Comparison of ENCODE assay signal across 15 cellular contexts in the genomic region with DNA sequence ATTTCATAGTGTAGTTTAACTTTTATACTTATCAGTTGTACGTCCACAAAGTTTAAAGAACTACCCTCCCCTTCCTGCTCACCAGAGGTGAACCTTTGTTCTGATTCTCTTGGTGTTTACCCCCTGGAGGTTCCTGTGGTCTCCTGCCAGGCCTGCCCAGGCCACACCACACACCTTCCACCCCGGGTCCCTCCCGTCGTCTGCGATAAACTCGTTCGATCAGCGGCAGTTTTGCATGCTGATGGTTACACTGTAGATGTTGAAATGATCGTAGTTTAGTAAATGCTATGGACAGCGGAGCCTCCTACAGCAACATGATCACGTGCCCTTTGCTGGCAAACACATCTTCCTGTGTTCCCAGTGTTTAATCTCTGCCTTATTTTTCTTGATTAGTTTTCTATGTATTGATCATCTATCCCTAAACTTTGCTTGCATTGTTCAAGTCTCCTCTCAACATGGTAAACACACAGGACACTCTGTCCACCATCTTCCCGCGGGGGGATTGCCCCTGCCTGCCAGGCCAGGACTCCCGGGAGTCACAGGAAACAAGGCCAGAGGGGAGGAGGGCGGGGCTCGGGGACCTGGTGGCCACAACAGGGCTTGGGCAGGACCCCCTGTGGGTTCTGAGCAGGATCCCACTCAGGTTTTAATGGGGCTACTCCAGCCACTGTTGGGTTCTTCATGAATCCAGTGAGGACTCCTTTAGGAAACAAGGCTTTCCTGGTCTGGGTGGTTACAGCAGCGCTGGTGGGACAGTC. TPM values are rescaled to one million over a fixed set of nuclear protein-coding genes. Genes with fewer than 3 reads are reported as not detected.
DNase-seq lines count a peak whose midpoint lies in the region; ATAC-seq and TF ChIP-seq lines count a peak whose summit lies in the region.
"Had no signal": no experiment of that assay in that cellular context is flagged by ENCODE, and none has a peak within 500 bp of the region (broad histone marks: within the 10 kb centered on the region; RNA-seq: fewer than 3 reads in every experiment).

No MANE protein-coding gene starts in this region.

- no peak overlapping the region for H3K4me3 ChIP-seq in CD4-positive, CD25-positive, alpha-beta regulatory T cell (ENCODE audit: low read depth, low read length)
- H3K4me3 ChIP-seq in DOHH2 (ENCODE audit: low read length) (no peak overlapping the region), osteoblast (ENCODE audit: insufficient read depth, low read length) (no peak overlapping the region)
- H3K4me3 ChIP-seq: MG63, PC-9 had no signal

- H3F3A ChIP-seq in DOHH2 (ENCODE audit: control insufficient read depth, insufficient read depth): peaks cover 17% of the 10 kb centered on the region

- H3K36me3 ChIP-seq in CD4-positive, CD25-positive, alpha-beta regulatory T cell (ENCODE audit: control insufficient read depth, insufficient read depth, low read length): peaks cover 2% of the 10 kb centered on the region
- H3K36me3 ChIP-seq in DOHH2 (ENCODE audit: control insufficient read depth, low read length): peaks cover 16% of the 10 kb centered on the region
- H3K36me3 ChIP-seq in osteoblast (ENCODE audit: insufficient read depth, low read length): no peaks in the 10 kb centered on the region
- H3K36me3 ChIP-seq: MG63 had no signal

- H3K9me3 Mint-ChIP-seq in CD4-positive, CD25-positive, alpha-beta regulatory T cell: no peaks in the 10 kb centered on the region
- no peaks in the 10 kb centered on the region for H3K9me3 Mint-ChIP-seq in activated naive CD4-positive, alpha-beta T cell treated with anti-CD3 and anti-CD28 coated beads, Interleukin-2, amount 10 ng/mL, durations not matched to agents 7 days and 5 days

- H3K27ac ChIP-seq in CD4-positive, CD25-positive, alpha-beta regulatory T cell (ENCODE audit: insufficient read depth, low read length, poor library complexity, severe bottlenecking): no peak overlapping the region
- no peak overlapping the region for H3K27ac ChIP-seq in DOHH2 (ENCODE audit: low read depth, low read length)
- no peak overlapping the region for H3K27ac ChIP-seq in osteoblast (ENCODE audit: low read depth, low read length)
- H3K27ac ChIP-seq: KMS-11, PC-9 had no signal

- H3K9me2 ChIP-seq in DOHH2 (replicated peaks; ENCODE audit: control insufficient read depth, low read length): no peaks in the 10 kb centered on the region

- DNase-seq in CD4-positive, CD25-positive, alpha-beta regulatory T cell: no peak
- DNase-seq in dermis microvascular lymphatic vessel endothelial cell (ENCODE audit: low read depth in 2 of 2) (peak; percentile 10 to 28), osteoblast (ENCODE audit: insufficient read length, low spot score, missing footprints) (peak; percentile 72), NCI-H1436 treated with DMSO at 0.1 percent for 48 hours (lab: John Stamatoyannopoulos, UW) (no peak)
- DNase-seq in activated naive CD4-positive, alpha-beta T cell treated with anti-CD3 and anti-CD28 coated beads, Interleukin-2, amount 10 ng/mL, durations not matched to agents 7 days and 5 days: no peak
- DNase-seq: DMS 273 treated with DMSO at 0.1 percent for 48 hours, MG63, NCI-H2029 treated with DMSO at 0.1 percent for 48 hours, NCI-H2171 treated with DMSO at 0.1 percent for 48 hours, NCI-H510A treated with DMSO at 0.1 percent for 48 hours, NCI-H82, PC-9 had no signal

- CTCF ChIA-PET in activated naive CD4-positive, alpha-beta T cell treated with anti-CD3 and anti-CD28 coated beads, Interleukin-2, amount 10 ng/mL, durations not matched to agents 7 days and 5 days (lab: Charles Lee): no interaction called here

- H4K20me1 ChIP-seq in DOHH2 (ENCODE audit: control insufficient read depth, insufficient read depth, low read depth, low read length) (no peaks in the 10 kb centered on the region), osteoblast (ENCODE audit: insufficient read depth, low read length) (peaks cover 4% of the 10 kb centered on the region)

- 0 out of 2 replicates have a peak overlapping the region, but pooled peaks have one; percentile 12 for H3K4me2 ChIP-seq in DOHH2 (ENCODE audit: low read length)
- H3K4me2 ChIP-seq in osteoblast (ENCODE audit: insufficient read depth, low read length): no peak overlapping the region
- H3K4me2 ChIP-seq: KMS-11, PC-9 had no signal

- no peaks in the 10 kb centered on the region for H3K27me3 ChIP-seq in CD4-positive, CD25-positive, alpha-beta regulatory T cell (ENCODE audit: control insufficient read depth, insufficient read depth, low read length)
- peaks cover 36% of the 10 kb centered on the region for H3K27me3 ChIP-seq in DOHH2 (ENCODE audit: control insufficient read depth, low read length)
- H3K27me3 ChIP-seq in osteoblast (ENCODE audit: insufficient read depth, low read length): peaks cover 40% of the 10 kb centered on the region

- H3K27me3 Mint-ChIP-seq in CD4-positive, CD25-positive, alpha-beta regulatory T cell: no peaks in the 10 kb centered on the region
- peaks cover 52% of the 10 kb centered on the region for H3K27me3 Mint-ChIP-seq in activated naive CD4-positive, alpha-beta T cell treated with anti-CD3 and anti-CD28 coated beads, Interleukin-2, amount 10 ng/mL, durations not matched to agents 7 days and 5 days

- H3K4me1 Mint-ChIP-seq in CD4-positive, CD25-positive, alpha-beta regulatory T cell: peaks cover 0 to 32% (median 15%) of the 10 kb centered on the region in 4 donors
- peaks cover 16% of the 10 kb centered on the region for H3K4me1 Mint-ChIP-seq in activated naive CD4-positive, alpha-beta T cell treated with anti-CD3 and anti-CD28 coated beads, Interleukin-2, amount 10 ng/mL, durations not matched to agents 7 days and 5 days

- peaks cover 24% of the 10 kb centered on the region for H3K4me1 ChIP-seq in CD4-positive, CD25-positive, alpha-beta regulatory T cell (ENCODE audit: control insufficient read depth, insufficient read depth, low read length, poor library complexity, severe bottlenecking)
- H3K4me1 ChIP-seq in DOHH2 (ENCODE audit: control insufficient read depth, low read length): peaks cover 36% of the 10 kb centered on the region
- peaks cover 10% of the 10 kb centered on the region for H3K4me1 ChIP-seq in osteoblast (ENCODE audit: insufficient read depth, low read length)

- TF ChIP-seq CTCF in DOHH2 (IDR thresholded peaks at IDR 0.05; ENCODE audit: low read depth, low read length, poor library complexity, severe bottlenecking) (no peak), osteoblast (IDR thresholded peaks at IDR 0.05; ENCODE audit: extremely low read depth, low read depth, low read length) (no peak)

- ATAC-seq in CD4-positive, CD25-positive, alpha-beta regulatory T cell (ENCODE audit: low read depth in 2 of 2): no peak
- ATAC-seq in GM21367 (IDR thresholded peaks at IDR 0.05; ENCODE audit: unreplicated experiment): no peak

- no peak overlapping the region for H2AFZ ChIP-seq in osteoblast (ENCODE audit: low read length)
- H2AFZ ChIP-seq: PC-9 had no signal

- H3K4me3 Mint-ChIP-seq in CD4-positive, CD25-positive, alpha-beta regulatory T cell: peak overlapping the region; percentile 36 to 76 (median 57)
- no peak overlapping the region for H3K4me3 Mint-ChIP-seq in activated naive CD4-positive, alpha-beta T cell treated with anti-CD3 and anti-CD28 coated beads, Interleukin-2, amount 10 ng/mL, durations not matched to agents 7 days and 5 days

- no peaks in the 10 kb centered on the region for H3K9me3 ChIP-seq in CD4-positive, CD25-positive, alpha-beta regulatory T cell (ENCODE audit: control insufficient read depth in 2 of 2, low read length in 2 of 2)
- H3K9me3 ChIP-seq in DOHH2 (ENCODE audit: control insufficient read depth, insufficient read depth, low read length) (no peaks in the 10 kb centered on the region), osteoblast (ENCODE audit: low read depth, low read length) (no peaks in the 10 kb centered on the region)
- H3K9me3 ChIP-seq: MG63 had no signal

- peak overlapping the region in 1 of 3 donors; percentile 75 for H3K27ac Mint-ChIP-seq in CD4-positive, CD25-positive, alpha-beta regulatory T cell
- no peak overlapping the region for H3K27ac Mint-ChIP-seq in activated naive CD4-positive, alpha-beta T cell treated with anti-CD3 and anti-CD28 coated beads, Interleukin-2, amount 10 ng/mL, durations not matched to agents 7 days and 5 days

- H3K79me2 ChIP-seq in DOHH2 (ENCODE audit: control insufficient read depth, low read length): peaks cover 20% of the 10 kb centered on the region
- peaks cover 22% of the 10 kb centered on the region for H3K79me2 ChIP-seq in osteoblast (ENCODE audit: insufficient read depth, low read length)

- H3K36me3 Mint-ChIP-seq in CD4-positive, CD25-positive, alpha-beta regulatory T cell: no peaks in the 10 kb centered on the region
- peaks cover 4% of the 10 kb centered on the region for H3K36me3 Mint-ChIP-seq in activated naive CD4-positive, alpha-beta T cell treated with anti-CD3 and anti-CD28 coated beads, Interleukin-2, amount 10 ng/mL, durations not matched to agents 7 days and 5 days

RNA-seq across cellular contexts. Expression of a gene that starts 2.8 kb away (rescaled TPM):
- 56.3 TPM for total RNA-seq in CD4-positive, CD25-positive, alpha-beta regulatory T cell
- polyA plus RNA-seq in CD4-positive, CD25-positive, alpha-beta regulatory T cell: 10 to 100 TPM; 24.1 to 32.8 (median 27.8) TPM
- total RNA-seq in dermis microvascular lymphatic vessel endothelial cell (18.6 and 19.1 TPM in 2 replicates), osteoblast (25.6 and 29.3 TPM in 2 replicates)

Comparison
In these comparisons a context has a peak if more than half of its experiments do, and no peak if none do; other contexts are left out.
1. DNase-seq: peak in dermis microvascular lymphatic vessel endothelial cell (2 of 2) and osteoblast (single experiment); none in CD4-positive, CD25-positive, alpha-beta regulatory T cell (0 of 3), NCI-H1436 treated with DMSO at 0.1 percent for 48 hours (single experiment) and activated naive CD4-positive, alpha-beta T cell treated with anti-CD3 and anti-CD28 coated beads, Interleukin-2, amount 10 ng/mL, durations not matched to agents 7 days and 5 days (single experiment).